In the genomic region with DNA sequence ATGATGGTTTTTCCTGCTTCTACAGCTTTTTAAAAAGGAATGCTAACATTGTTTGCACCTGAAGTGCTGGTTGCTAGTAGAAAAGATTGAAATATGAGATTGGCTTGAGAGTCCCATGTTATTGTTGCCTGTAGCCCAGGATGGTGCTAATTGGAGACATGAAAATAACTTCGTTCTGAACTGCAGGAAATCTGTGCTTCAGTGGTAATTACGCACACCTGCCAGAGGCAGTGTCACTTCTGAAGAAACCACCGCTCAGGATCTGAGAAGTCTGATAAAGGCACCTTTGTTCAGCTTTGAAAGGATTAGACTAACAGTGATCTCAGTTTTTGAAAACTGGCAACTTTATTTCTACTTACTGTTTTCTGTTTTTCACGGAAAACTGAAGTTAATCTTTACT, we compare ENCODE assay signal across 1 cellular context.
TF ChIP-seq lines count a peak whose summit lies in the region.

No MANE protein-coding gene starts in this region.

TF ChIP-seq in K562, 482 proteins besides CTCF, POLR2A, EP300 and RAD21:
- TF ChIP-seq, protein P1, sequence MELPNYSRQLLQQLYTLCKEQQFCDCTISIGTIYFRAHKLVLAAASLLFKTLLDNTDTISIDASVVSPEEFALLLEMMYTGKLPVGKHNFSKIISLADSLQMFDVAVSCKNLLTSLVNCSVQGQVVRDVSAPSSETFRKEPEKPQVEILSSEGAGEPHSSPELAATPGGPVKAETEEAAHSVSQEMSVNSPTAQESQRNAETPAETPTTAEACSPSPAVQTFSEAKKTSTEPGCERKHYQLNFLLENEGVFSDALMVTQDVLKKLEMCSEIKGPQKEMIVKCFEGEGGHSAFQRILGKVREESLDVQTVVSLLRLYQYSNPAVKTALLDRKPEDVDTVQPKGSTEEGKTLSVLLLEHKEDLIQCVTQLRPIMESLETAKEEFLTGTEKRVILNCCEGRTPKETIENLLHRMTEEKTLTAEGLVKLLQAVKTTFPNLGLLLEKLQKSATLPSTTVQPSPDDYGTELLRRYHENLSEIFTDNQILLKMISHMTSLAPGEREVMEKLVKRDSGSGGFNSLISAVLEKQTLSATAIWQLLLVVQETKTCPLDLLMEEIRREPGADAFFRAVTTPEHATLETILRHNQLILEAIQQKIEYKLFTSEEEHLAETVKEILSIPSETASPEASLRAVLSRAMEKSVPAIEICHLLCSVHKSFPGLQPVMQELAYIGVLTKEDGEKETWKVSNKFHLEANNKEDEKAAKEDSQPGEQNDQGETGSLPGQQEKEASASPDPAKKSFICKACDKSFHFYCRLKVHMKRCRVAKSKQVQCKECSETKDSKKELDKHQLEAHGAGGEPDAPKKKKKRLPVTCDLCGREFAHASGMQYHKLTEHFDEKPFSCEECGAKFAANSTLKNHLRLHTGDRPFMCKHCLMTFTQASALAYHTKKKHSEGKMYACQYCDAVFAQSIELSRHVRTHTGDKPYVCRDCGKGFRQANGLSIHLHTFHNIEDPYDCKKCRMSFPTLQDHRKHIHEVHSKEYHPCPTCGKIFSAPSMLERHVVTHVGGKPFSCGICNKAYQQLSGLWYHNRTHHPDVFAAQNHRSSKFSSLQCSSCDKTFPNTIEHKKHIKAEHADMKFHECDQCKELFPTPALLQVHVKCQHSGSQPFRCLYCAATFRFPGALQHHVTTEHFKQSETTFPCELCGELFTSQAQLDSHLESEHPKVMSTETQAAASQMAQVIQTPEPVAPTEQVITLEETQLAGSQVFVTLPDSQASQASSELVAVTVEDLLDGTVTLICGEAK (IDR thresholded peaks at IDR 0.05): peak; percentile 75
- TF ChIP-seq, protein P1 (CRISPR knock-in tag; IDR thresholded peaks at IDR 0.05): no peak
- TF ChIP-seq ZNF551 (CRISPR knock-in tag; IDR thresholded peaks at IDR 0.05): no peak
